In the genomic region with DNA sequence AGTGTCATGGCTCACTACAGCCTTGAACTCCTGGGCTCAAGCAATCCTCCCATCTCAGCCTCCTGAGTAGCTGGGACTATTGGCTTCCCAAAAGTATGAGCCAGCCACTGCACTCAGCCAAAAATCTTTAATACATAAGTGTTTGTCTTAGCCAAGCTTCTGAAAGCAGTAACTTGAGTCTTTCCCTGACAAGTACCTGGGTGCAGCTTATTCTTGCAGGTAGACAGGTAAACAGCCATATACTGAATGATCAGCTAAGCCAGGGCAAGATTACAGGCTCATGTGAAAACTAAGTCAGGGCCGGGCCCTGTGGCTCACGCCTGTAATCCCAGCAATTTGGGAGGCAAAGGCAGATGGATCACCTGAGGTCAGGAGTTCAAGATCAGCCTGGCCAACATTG, we compare ENCODE assay signal across 27 cellular contexts. TPM values are rescaled to one million over a fixed set of nuclear protein-coding genes. Genes with fewer than 3 reads are reported as not detected.
"Had no signal": no experiment of that assay in that cellular context is flagged by ENCODE, and none has a peak within 500 bp of the region (broad histone marks: within the 10 kb centered on the region; RNA-seq: fewer than 3 reads in every experiment).

No MANE protein-coding gene starts in this region.

- ATAC-seq: activated CD8-positive, alpha-beta T cell treated with anti-CD3 and anti-CD28 coated beads, Interleukin-2, amount 10 ng/mL, durations not matched to agents 7 days and 5 days; activated naive CD4-positive, alpha-beta T cell treated with anti-CD3 and anti-CD28 coated beads, Interleukin-2, amount 50 U/mL, for 72 hours; activated naive CD8-positive, alpha-beta T cell treated with anti-CD3 and anti-CD28 coated beads, Interleukin-2, amount 50 U/mL, for 24 hours; body of pancreas; Panc1; Right ventricle myocardium inferior; T-cell had no signal

- H3K27ac ChIP-seq: ascending aorta, body of pancreas, SK-N-MC had no signal

- H3K4me3 ChIP-seq: ascending aorta, body of pancreas, SK-N-MC had no signal

- H3K27ac Mint-ChIP-seq: activated CD8-positive, alpha-beta T cell treated with anti-CD3 and anti-CD28 coated beads, Interleukin-2, amount 10 ng/mL, durations not matched to agents 7 days and 5 days had no signal

- H3K4me1 ChIP-seq: body of pancreas had no signal

- H3K9me3 Mint-ChIP-seq: activated naive CD4-positive, alpha-beta T cell treated with anti-CD3 and anti-CD28 coated beads, Interleukin-2, amount 50 U/mL, for 72 hours; activated naive CD8-positive, alpha-beta T cell treated with anti-CD3 and anti-CD28 coated beads, Interleukin-2, amount 50 U/mL, for 24 hours; T-cell had no signal

- H3K4me3 Mint-ChIP-seq: activated CD8-positive, alpha-beta T cell treated with anti-CD3 and anti-CD28 coated beads, Interleukin-2, amount 10 ng/mL, durations not matched to agents 7 days and 5 days; activated naive CD8-positive, alpha-beta T cell treated with anti-CD3 and anti-CD28 coated beads, Interleukin-2, amount 50 U/mL, for 24 hours; T-cell had no signal

- H3K9me3 ChIP-seq: ascending aorta, body of pancreas had no signal

- H3K27me3 Mint-ChIP-seq: activated naive CD8-positive, alpha-beta T cell treated with anti-CD3 and anti-CD28 coated beads, Interleukin-2, amount 50 U/mL, for 24 hours; T-cell had no signal

- H3K27me3 ChIP-seq: ascending aorta, body of pancreas had no signal

- DNase-seq: activated CD4-positive, alpha-beta T cell treated with anti-CD3 and anti-CD28 coated beads for 48 hours; activated CD4-positive, alpha-beta T cell treated with anti-CD3 and anti-CD28 coated beads, Interleukin-2, amount 50 U/mL, for 4 hours; activated CD4-positive, CD25-positive, alpha-beta regulatory T cell treated with anti-CD3 and anti-CD28 coated beads, Interleukin-2, amount 50 U/mL, for 72 hours; activated CD8-positive, alpha-beta memory T cell treated with anti-CD3 and anti-CD28 coated beads, Interleukin-2, amount 50 U/mL, for 48 hours; activated CD8-positive, alpha-beta T cell treated with anti-CD3 and anti-CD28 coated beads, Interleukin-2, amount 10 ng/mL, durations not matched to agents 7 days and 5 days; activated effector memory CD4-positive, alpha-beta T cell treated with anti-CD3 and anti-CD28 coated beads, Interleukin-2, amount 50 U/mL, for 16 hours; activated naive CD4-positive, alpha-beta T cell treated with Interleukin-2 at 50 U/mL for 16 hours; activated naive CD8-positive, alpha-beta T cell treated with anti-CD3 and anti-CD28 coated beads, Interleukin-2, amount 50 U/mL, for 24 hours; activated T-cell treated with anti-CD3 and anti-CD28 coated beads, Interleukin-2, amount 50 U/mL, for 1 hour; amniotic stem cell; body of pancreas; KG1; NCI-H1092; NCI-H1417; NCI-H1930; NCI-H345; NCI-H510A; NCI-H526 treated with DMSO at 0.1 percent for 48 hours; NCI-H82; OCI-M1; RPMI8226; T-cell had no signal

RNA-seq across cellular contexts. Expression of a gene that starts 50.0 kb away (rescaled TPM):
- total RNA-seq: activated CD8-positive, alpha-beta T cell treated with anti-CD3 and anti-CD28 coated beads, Interleukin-2, amount 10 ng/mL, durations not matched to agents 7 days and 5 days; activated naive CD4-positive, alpha-beta T cell treated with anti-CD3 and anti-CD28 coated beads, Interleukin-2, amount 50 U/mL, for 72 hours had no signal
